1 cellular context compared by ENCODE assay signal in genomic region chr1:93605026-93605425, GRCh38.
TF ChIP-seq lines count a peak whose summit lies in the region.

No MANE protein-coding gene starts in this region.

TF ChIP-seq in IMR-90, 13 proteins besides CTCF, POLR2A, EP300 and RAD21:
- TF ChIP-seq RFX5 (IDR thresholded peaks at IDR 0.05; ENCODE audit: low read depth, low read length) (no peak), SMC3 (IDR thresholded peaks at IDR 0.05; ENCODE audit: low read depth, low read length) (no peak), FOS (IDR thresholded peaks at IDR 0.05; ENCODE audit: low read depth, low read length) (no peak), USF2 (IDR thresholded peaks at IDR 0.05; ENCODE audit: low read depth, low read length) (no peak), MAFK (IDR thresholded peaks at IDR 0.05; ENCODE audit: low read depth, low read length) (no peak)
